Comparison of ENCODE assay signal across 8 cellular contexts in the genomic region with DNA sequence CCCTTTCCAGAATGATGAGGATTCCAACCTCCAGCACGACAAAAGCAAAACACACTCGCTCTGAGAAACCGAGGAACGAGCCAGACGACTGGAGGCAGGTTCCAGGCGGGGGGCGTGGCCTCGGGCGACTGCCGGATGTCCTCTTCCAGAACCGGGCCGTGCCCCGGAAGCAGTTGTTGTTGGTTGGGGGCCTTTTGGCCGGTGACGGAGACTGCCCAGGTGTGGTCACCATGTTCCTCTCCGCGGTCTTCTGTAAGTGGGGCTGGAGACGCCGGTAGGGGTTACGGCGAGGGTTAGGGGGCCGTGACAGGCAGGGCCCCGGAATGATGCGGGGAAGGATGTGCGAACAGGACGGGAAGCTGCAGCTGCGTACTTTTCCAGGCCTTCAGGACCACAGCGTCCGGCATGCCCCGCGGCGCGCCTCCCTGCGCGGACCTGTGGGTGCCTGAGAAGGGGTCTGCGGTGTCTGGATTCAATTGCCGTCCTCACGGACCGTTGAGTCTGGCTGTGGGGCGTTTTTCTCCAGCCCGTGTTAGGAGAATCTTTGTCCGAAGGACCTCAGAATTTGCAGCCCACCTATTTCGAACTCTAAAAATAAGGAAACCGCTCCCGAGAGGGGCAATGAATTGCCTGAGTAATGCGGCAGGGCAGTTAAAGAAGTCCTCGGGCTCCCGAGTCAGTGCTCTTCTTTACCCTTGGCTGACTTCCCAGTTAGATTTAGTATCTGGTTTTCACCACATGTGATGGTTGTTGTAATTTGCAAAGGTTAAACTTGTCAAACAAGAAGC. TPM values are rescaled to one million over a fixed set of nuclear protein-coding genes. Genes with fewer than 3 reads are reported as not detected.
DNase-seq lines count a peak whose midpoint lies in the region; ATAC-seq, FAIRE-seq and TF ChIP-seq lines count a peak whose summit lies in the region.

Gene MRPL33, plus strand, starts transcription at position 172 of the 788 bp plus-strand sequence. Its CDS starts 59 bp downstream, at position 231.

- FAIRE-seq in H1 (lab: Jason Lieb, UNC) = no peak

- H3K27ac ChIP-seq in H1 (ENCODE audit: low read depth, low read length) = peak within 1 kb of the TSS; percentile 80; the same call in 1 of the 2 replicates

- peaks cover 9% of the 10 kb centered on the region for H3K79me1 ChIP-seq in H1 (ENCODE audit: low read depth, low read length)

- H2AFZ ChIP-seq in H1 (ENCODE audit: low read length) = peak within 1 kb of the TSS; percentile 89

- peak within 1 kb of the TSS; percentile 99 for H3K18ac ChIP-seq in H1 (ENCODE audit: extremely low read depth, low read length)

- DNase-seq in CMK (ENCODE audit: low read depth) = peak; percentile 78
- DNase-seq in GM20000 (ENCODE audit: low spot score) = peak; percentile 93
- peak; percentile 91 for DNase-seq in HT1080 (ENCODE audit: low read depth)
- DNase-seq in NOMO-1 treated with DMSO at 0.1 percent for 48 hours (lab: John Stamatoyannopoulos, UW; ENCODE audit: unreplicated experiment) = peak; percentile 91
- peak; percentile 76 to 82 for DNase-seq in activated CD8-positive, alpha-beta memory T cell treated with anti-CD3 and anti-CD28 coated beads for 4 hours (ENCODE audit: low read depth in 2 of 2)
- peak; percentile 81 to 97 for DNase-seq in H1 (ENCODE audit: low read depth in 1 of 2, low spot score in 2 of 2)
- DNase-seq in memory B cell (ENCODE audit: low spot score in 2 of 2) = peak; percentile 81 to 88
- DNase-seq in stimulated activated CD8-positive, alpha-beta memory T cell treated with anti-CD3 and anti-CD28 coated beads, Interleukin-12 subunit alpha, Interleukin-12 subunit beta, amount 100 ng/mL, for 4 hours (ENCODE audit: low read depth) = peak; percentile 81

- no peaks in the 10 kb centered on the region; a peak in 2 of 7 replicates for H3K4me1 ChIP-seq in H1 (replicated peaks in 1 of 4; ENCODE audit: control insufficient read depth in 3 of 4, insufficient read depth in 4 of 4, low read length in 3 of 4)

- no peaks in the 10 kb centered on the region for H3K9me3 ChIP-seq in H1 (ENCODE audit: insufficient read depth in 2 of 2, low read depth in 1 of 2, low read length in 1 of 2)

- TF ChIP-seq EP300 in H1 (IDR thresholded peaks at IDR 0.05; ENCODE audit: borderline replicate concordance in 1 of 2, low read depth in 2 of 2, low read length in 2 of 2) = no peak

- peak in 1 of 2 experiments; percentile 91; a peak in 2 of 3 replicates for TF ChIP-seq POLR2A in H1 (IDR thresholded peaks at IDR 0.05; ENCODE audit: control extremely low read depth in 1 of 2, low read depth in 2 of 2, low read length in 2 of 2)

- H2BK12ac ChIP-seq in H1 (ENCODE audit: low read depth, low read length) = no peak within 1 kb of the TSS

- peak within 1 kb of the TSS; percentile 60 to 97 (median 88) for H3K4me3 ChIP-seq in H1 (ENCODE audit: extremely low read depth in 1 of 4, insufficient read depth in 2 of 4, low read depth in 3 of 4, low read length in 4 of 4)

- H3K27me3 ChIP-seq in H1 (replicated peaks in 1 of 4; ENCODE audit: control insufficient read depth in 3 of 4, extremely low read depth in 1 of 4, insufficient read depth in 3 of 4, low read length in 3 of 4) = no peaks in the 10 kb centered on the region

- H3K36me3 ChIP-seq in H1 (ENCODE audit: control insufficient read depth in 2 of 4, insufficient read depth in 4 of 4, low read length in 3 of 4) = peaks cover 0 to 15% (median 3%) of the 10 kb centered on the region in 4 experiments; a peak in 3 of 8 replicates

- peaks cover 24% of the 10 kb centered on the region for H3K4me1 Mint-ChIP-seq in memory B cell

- peak within 1 kb of the TSS; percentile 97 for H4K8ac ChIP-seq in H1 (ENCODE audit: extremely low read depth, insufficient read depth, low read length)

- peak within 1 kb of the TSS; percentile 98 for H3K56ac ChIP-seq in H1 (replicated peaks; ENCODE audit: insufficient read length, low read depth, low read length)

- peak within 1 kb of the TSS; percentile 71 to 90 (median 80) for H3K9ac ChIP-seq in H1 (replicated peaks in 1 of 4; ENCODE audit: extremely low read depth in 1 of 4, low read depth in 3 of 4, low read length in 3 of 4)

- peak within 1 kb of the TSS; percentile 99 for H3K27ac Mint-ChIP-seq in memory B cell

- H4K5ac ChIP-seq in H1 (ENCODE audit: insufficient read length, low read depth, low read length) = peak within 1 kb of the TSS; percentile 94

- H3K9me3 Mint-ChIP-seq in memory B cell = peaks cover 2% of the 10 kb centered on the region

- H4K20me1 ChIP-seq in H1 (replicated peaks in 1 of 2; ENCODE audit: control insufficient read depth in 1 of 2, insufficient read depth in 2 of 2, low read length in 2 of 2) = peaks cover 0 to 3% of the 10 kb centered on the region in 2 experiments

- peak within 1 kb of the TSS; percentile 65 to 93 for H3K4me2 ChIP-seq in H1 (ENCODE audit: insufficient read depth in 1 of 2, low read depth in 2 of 2, low read length in 2 of 2)

- WGBS in H1 (ENCODE audit: extremely low coverage in 1 of 2, insufficient coverage in 1 of 2, insufficient read length in 1 of 2, insufficient replicate concordance in 2 of 2, low coverage in 1 of 2, low lambda C conversion rate in 2 of 2, missing lambda C conversion rate in 1 of 2), 2 experiments = 1% methylated on average over 48 of the region's 48 CpGs; no CpG with 5 or more reads in 1 of the 2 experiments

- H2BK5ac ChIP-seq in H1 (ENCODE audit: low read depth, low read length) = peak within 1 kb of the TSS; percentile 94

- H2AK5ac ChIP-seq in H1 (ENCODE audit: low read depth, low read length) = no peak within 1 kb of the TSS

- CTCF ChIA-PET in H1 (lab: Charles Lee; ENCODE audit: partially characterized antibody) = interaction anchor here (1.4 to 1.5 kb wide), 3 partner anchors 35 to 720 kb away, joined by 3 to 4 read pairs (median 3); no protein-coding TSS in a partner anchor

- no peak within 1 kb of the TSS for H2BK20ac ChIP-seq in H1 (ENCODE audit: low read length)

- H3K4ac ChIP-seq in H1 (replicated peaks; ENCODE audit: insufficient read length, low read depth, low read length) = peak within 1 kb of the TSS; percentile 75

- peaks cover 10% of the 10 kb centered on the region for H3K36me3 Mint-ChIP-seq in memory B cell

- H2BK120ac ChIP-seq in H1 (replicated peaks; ENCODE audit: low read depth, low read length) = no peak within 1 kb of the TSS

- H3K79me2 ChIP-seq in H1 (ENCODE audit: control insufficient read depth in 1 of 2, insufficient read depth in 2 of 2, low read length in 2 of 2) = peaks cover 10 to 46% of the 10 kb centered on the region in 2 experiments

- POLR2A ChIA-PET in H1 (lab: Charles Lee; ENCODE audit: partially characterized antibody) = interaction anchor here (0.7 to 2.8 kb wide), 5 partner anchors 9 to 178 kb away, joined by 3 to 14 read pairs (median 5); no protein-coding TSS in a partner anchor

- H3K14ac ChIP-seq in H1 (ENCODE audit: insufficient read length) = no peak within 1 kb of the TSS

- TF ChIP-seq RAD21 in H1 (IDR thresholded peaks at IDR 0.05 in 1 of 2, conservative IDR thresholded peaks at IDR 0.05 in 1 of 2; ENCODE audit: low read depth in 2 of 2, low read length in 2 of 2) = no peak

- peak within 1 kb of the TSS; percentile 98 for H3K4me3 Mint-ChIP-seq in memory B cell

- H3K23ac ChIP-seq in H1 (ENCODE audit: insufficient read length) = no peak within 1 kb of the TSS

- H2BK15ac ChIP-seq in H1 (ENCODE audit: low read length) = peak within 1 kb of the TSS; percentile 88

- TF ChIP-seq CTCF in GM20000 (IDR thresholded peaks at IDR 0.05; ENCODE audit: extremely low read depth, missing control alignments) (no peak), H1 (IDR thresholded peaks at IDR 0.05; ENCODE audit: control extremely low read depth in 1 of 3, insufficient read depth in 1 of 3, low read depth in 1 of 3, low read length in 3 of 3) (no peak)

- no peaks in the 10 kb centered on the region for H3K27me3 Mint-ChIP-seq in memory B cell

- peak within 1 kb of the TSS; percentile 97 for H4K91ac ChIP-seq in H1 (replicated peaks; ENCODE audit: insufficient read length, low read length)

- peaks cover 3% of the 10 kb centered on the region for H3K23me2 ChIP-seq in H1 (ENCODE audit: low read depth, low read length)

- peak; percentile 92 for ATAC-seq in memory B cell (ENCODE audit: low read depth)

TF ChIP-seq in H1, 55 proteins besides CTCF, POLR2A, EP300 and RAD21 (continues in another document):
- TF ChIP-seq GABPA (IDR thresholded peaks at IDR 0.05; ENCODE audit: borderline replicate concordance, insufficient read depth, low read length) (peak; percentile 94), SP4 (IDR thresholded peaks at IDR 0.05; ENCODE audit: low read length) (peak; percentile 35; the same call in 1 of the 2 replicates), SIRT6 (IDR thresholded peaks at IDR 0.05; ENCODE audit: low read length) (no peak), SP2 (IDR thresholded peaks at IDR 0.05; ENCODE audit: low read length) (no peak), EZH2 (IDR thresholded peaks at IDR 0.05; ENCODE audit: low read depth, low read length, severe bottlenecking) (no peak), YY1 (IDR thresholded peaks at IDR 0.05; ENCODE audit: low read depth, low read length) (peak; percentile 68; the same call in 1 of the 2 replicates), BRCA1 (IDR thresholded peaks at IDR 0.05; ENCODE audit: low read depth, low read length) (no peak)
- TF ChIP-seq, protein P1, sequence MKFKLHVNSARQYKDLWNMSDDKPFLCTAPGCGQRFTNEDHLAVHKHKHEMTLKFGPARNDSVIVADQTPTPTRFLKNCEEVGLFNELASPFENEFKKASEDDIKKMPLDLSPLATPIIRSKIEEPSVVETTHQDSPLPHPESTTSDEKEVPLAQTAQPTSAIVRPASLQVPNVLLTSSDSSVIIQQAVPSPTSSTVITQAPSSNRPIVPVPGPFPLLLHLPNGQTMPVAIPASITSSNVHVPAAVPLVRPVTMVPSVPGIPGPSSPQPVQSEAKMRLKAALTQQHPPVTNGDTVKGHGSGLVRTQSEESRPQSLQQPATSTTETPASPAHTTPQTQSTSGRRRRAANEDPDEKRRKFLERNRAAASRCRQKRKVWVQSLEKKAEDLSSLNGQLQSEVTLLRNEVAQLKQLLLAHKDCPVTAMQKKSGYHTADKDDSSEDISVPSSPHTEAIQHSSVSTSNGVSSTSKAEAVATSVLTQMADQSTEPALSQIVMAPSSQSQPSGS (IDR thresholded peaks at IDR 0.05; ENCODE audit: low read length) = peak; percentile 57; the same call in 1 of the 2 replicates

RNA-seq across cellular contexts. Expression of gene MRPL33, which starts in this region (rescaled TPM):
- total RNA-seq in HT1080 (2014; rRNA removed; shearing (Covaris generic)) = 192 and 248 TPM in 2 replicates
- 422 and 471 TPM in 2 replicates for polyA plus RNA-seq in HT1080 (2015; cell fraction: cytosol; rRNA removed)
- polyA plus RNA-seq in HT1080 (2015; cell fraction: nucleus; rRNA removed) = 111 and 126 TPM in 2 replicates
- total RNA-seq in H1 (2021; fragmentation: NEBNext Ultra II Directional; extraction: Animal tissue kit (Norgen Biotek cat#: 25700)) = 62.9 and 68.9 TPM in 2 replicates
- 9.5 and 24.3 TPM in 2 replicates for polyA plus RNA-seq in H1 (2011; rRNA removed)
- 53.0 TPM for polyA plus RNA-seq in H1 (2011; cell fraction: cytosol; rRNA removed)
- 5.7 TPM for polyA plus RNA-seq in H1 (2011; cell fraction: nucleus; rRNA removed)
- polyA plus RNA-seq in H1 (2012, experiment 1 of 2) = 75.9 to 163 TPM (median 88.1 TPM) in 4 replicates
- 88.7 TPM for polyA plus RNA-seq in H1 (2012, experiment 2 of 2)
- polyA plus RNA-seq in H1 (2013, experiment 1 of 2) = 406 TPM
- 395 TPM for polyA plus RNA-seq in H1 (2013, experiment 2 of 2)
- 3.6 and 6.1 TPM in 2 replicates for polyA minus RNA-seq in H1 (2011; rRNA and poly(A)+ RNA removed)
- 8.7 TPM for polyA minus RNA-seq in H1 (2011; cell fraction: cytosol; rRNA and poly(A)+ RNA removed)
- polyA minus RNA-seq in H1 (2011; cell fraction: nucleus; rRNA and poly(A)+ RNA removed) = 6.3 TPM

Comparison
In these comparisons a context has a peak if more than half of its experiments do, and no peak if none do; other contexts are left out.
1. Peak in every context shown above with its lines: DNase-seq, ATAC-seq, H3K4me3 ChIP-seq and H3K27ac ChIP-seq.